ENCODE assay signal across 8 cellular contexts in genomic region chr1:67723620-67724019, GRCh38. TPM values are rescaled to one million over a fixed set of nuclear protein-coding genes. Genes with fewer than 3 reads are reported as not detected.
DNase-seq lines count a peak whose midpoint lies in the region; ATAC-seq, FAIRE-seq and TF ChIP-seq lines count a peak whose summit lies in the region.

No MANE protein-coding gene starts in this region.

- H3K4me1 ChIP-seq in A549 (peaks cover 70% of the 10 kb centered on the region), stomach (peaks cover 51 to 72% (median 62%) of the 10 kb centered on the region in 4 donors)

- H3K9me3 ChIP-seq in A549 (no peaks in the 10 kb centered on the region), stomach (no peaks in the 10 kb centered on the region)

- CTCF ChIA-PET in A549 (lab: Yijun Ruan, JAX): interaction anchor here (1.1 kb wide), 1 partner anchor 43 kb away, joined by 3 read pairs; no protein-coding TSS in a partner anchor

- TF ChIP-seq RAD21 in A549 (conservative IDR thresholded peaks at IDR 0.05 in 1 of 2, IDR thresholded peaks at IDR 0.05 in 1 of 2): no peak

- H3K4me3 ChIP-seq in A549 (no peak overlapping the region), stomach (no peak overlapping the region)

- ATAC-seq in A549: peak in 1 of 2 experiments; percentile 38; a peak in 2 of 6 replicates
- peak; percentile 57 for ATAC-seq in GM19467 (IDR thresholded peaks at IDR 0.05; ENCODE audit: unreplicated experiment)
- peak; percentile 78 for ATAC-seq in HG03520 (IDR thresholded peaks at IDR 0.05; ENCODE audit: unreplicated experiment)
- ATAC-seq in HG03135 (IDR thresholded peaks at IDR 0.05; ENCODE audit: unreplicated experiment): no peak

- H3K27ac ChIP-seq in A549 (peak overlapping the region; percentile 61 to 68; a peak in 4 of 6 replicates), stomach (peak overlapping the region; percentile 44 to 75 (median 53))

- no peaks in the 10 kb centered on the region for H3K27me3 ChIP-seq in stomach

- TF ChIP-seq EP300 in A549 (IDR thresholded peaks at IDR 0.05) (no peak), stomach (IDR thresholded peaks at IDR 0.05) (no peak)

- DNase-seq in A549 (ENCODE audit: low read depth in 1 of 2, low spot score in 1 of 2): no peak
- DNase-seq in dermis blood vessel endothelial cell: peak; percentile 96
- DNase-seq in stomach: no peak
- no peak for DNase-seq in activated T-cell treated with anti-CD3 and anti-CD28 coated beads for 4 hours
- DNase-seq in T1000 (lab: John Stamatoyannopoulos, UW): no peak

- H3K4me2 ChIP-seq in A549: peak overlapping the region; percentile 27

- no peak for TF ChIP-seq CTCF in A549 (IDR thresholded peaks at IDR 0.05)
- no peak for TF ChIP-seq CTCF in stomach (IDR thresholded peaks at IDR 0.05)

- FAIRE-seq in A549 (lab: Jason Lieb, UNC): no peak

- no peaks in the 10 kb centered on the region for H3K36me3 ChIP-seq in stomach

- POLR2A ChIA-PET in A549 (lab: Yijun Ruan, JAX): no interaction called here

- WGBS in A549 (ENCODE audit: missing lambda C conversion rate): 48% methylated on average over 2 of the region's 2 CpGs
- 13 to 31% (median 22%) methylated on average over 2 of the region's 2 CpGs for WGBS in stomach, 5 donors

- TF ChIP-seq POLR2A in A549 (IDR thresholded peaks at IDR 0.05; ENCODE audit: low read length) (no peak), stomach (IDR thresholded peaks at IDR 0.05) (no peak)

- intact Hi-C loops in stomach (cut with DNase I; ENCODE audit: low total_unique reads): no loop called here

TF ChIP-seq in A549, 52 proteins besides CTCF, POLR2A, EP300 and RAD21:
- TF ChIP-seq REST (IDR thresholded peaks at IDR 0.05) (no peak), HEYL (CRISPR knock-in tag; IDR thresholded peaks at IDR 0.05) (no peak), HOXB13 (CRISPR knock-in tag; IDR thresholded peaks at IDR 0.05; ENCODE audit: low read depth) (no peak), MAZ (IDR thresholded peaks at IDR 0.05; ENCODE audit: borderline replicate concordance, low read depth, low read length) (no peak), FOSB (CRISPR knock-in tag; IDR thresholded peaks at IDR 0.05) (no peak), E2F6 (IDR thresholded peaks at IDR 0.05; ENCODE audit: borderline replicate concordance, low read depth) (no peak)
TF ChIP-seq in A549: peak in this region for 0.

RNA-seq across cellular contexts. Expression of gene GADD45A, which starts 38.6 kb away (rescaled TPM):
- polyA plus RNA-seq in A549 (2011; rRNA removed): 26.6 and 44.7 TPM in 2 replicates
- 67.8 and 72.1 TPM in 2 replicates for polyA plus RNA-seq in A549 (2012; cell fraction: cytosol; rRNA removed)
- 113 and 126 TPM in 2 replicates for polyA plus RNA-seq in A549 (2012; cell fraction: nucleus; rRNA removed)
- polyA plus RNA-seq in A549 (2017; fragmentation: RNase III; extraction: RNeasy Plus Mini Kit Qiagen cat#74134 plus additional on column Dnase treatment): 36.0 to 49.6 TPM (median 41.6 TPM) in 3 replicates
- 4.6 and 7.2 TPM in 2 replicates for polyA minus RNA-seq in A549 (2011; rRNA and poly(A)+ RNA removed)
- 27.2 and 34.9 TPM in 2 replicates for total RNA-seq in dermis blood vessel endothelial cell
- total RNA-seq in stomach: 10 to 100 TPM in 4 of 5 donors, 1 to 10 TPM in 1; 4.7 to 63.8 (median 37.5) TPM
- polyA plus RNA-seq in stomach: 10 to 100 TPM; 31.6 to 84.8 (median 39.4) TPM
